8 cellular contexts compared by ENCODE assay signal in genomic region chr9:77647659-77648457, GRCh38. TPM values are rescaled to one million over a fixed set of nuclear protein-coding genes. Genes with fewer than 3 reads are reported as not detected.
DNase-seq lines count a peak whose midpoint lies in the region; ATAC-seq and TF ChIP-seq lines count a peak whose summit lies in the region.

Gene GNA14 (minus strand): TSS chr9:77648322. CDS start chr9:77647793, 529 bp downstream.

- POLR2A ChIA-PET in activated CD4-positive, alpha-beta memory T cell treated with anti-CD3 and anti-CD28 coated beads for 36 hours (lab: Charles Lee) = no interaction called here

- H3K36me3 ChIP-seq in heart left ventricle = no peaks in the 10 kb centered on the region

- CTCF ChIA-PET in activated CD4-positive, alpha-beta memory T cell treated with anti-CD3 and anti-CD28 coated beads for 36 hours (lab: Charles Lee) = interaction anchor here (1.1 to 1.5 kb wide), 2 partner anchors 190 to 214 kb away, joined by 3 to 4 read pairs; no protein-coding TSS in a partner anchor

- no peak for TF ChIP-seq CTCF in heart left ventricle (IDR thresholded peaks at IDR 0.05)

- no peaks in the 10 kb centered on the region for H3K36me3 Mint-ChIP-seq in activated CD4-positive, alpha-beta memory T cell treated with anti-CD3 and anti-CD28 coated beads for 36 hours

- peak in 3 of 4 donors; percentile 46 to 63 (median 57) for ATAC-seq in heart left ventricle
- ATAC-seq in HG03354 (IDR thresholded peaks at IDR 0.05; ENCODE audit: poor library complexity, severe bottlenecking, unreplicated experiment) = no peak
- ATAC-seq in HG03457 (IDR thresholded peaks at IDR 0.05; ENCODE audit: unreplicated experiment) = no peak
- no peak for ATAC-seq in HG03097 (IDR thresholded peaks at IDR 0.05; ENCODE audit: low FRiP score, unreplicated experiment)

- no peak within 1 kb of the TSS for H3K27ac Mint-ChIP-seq in activated CD4-positive, alpha-beta memory T cell treated with anti-CD3 and anti-CD28 coated beads for 36 hours

- no peaks in the 10 kb centered on the region for H3K9me3 Mint-ChIP-seq in activated CD4-positive, alpha-beta memory T cell treated with anti-CD3 and anti-CD28 coated beads for 36 hours

- peaks cover 0 to 26% (median 9%) of the 10 kb centered on the region in 12 donors for H3K4me1 ChIP-seq in heart left ventricle

- no peaks in the 10 kb centered on the region for H3K9me3 ChIP-seq in heart left ventricle

- H3K4me3 Mint-ChIP-seq in activated CD4-positive, alpha-beta memory T cell treated with anti-CD3 and anti-CD28 coated beads for 36 hours = peak within 1 kb of the TSS; percentile 65

- H3K27me3 Mint-ChIP-seq in activated CD4-positive, alpha-beta memory T cell treated with anti-CD3 and anti-CD28 coated beads for 36 hours = peaks cover 35% of the 10 kb centered on the region

- WGBS in heart left ventricle, 4 donors = 3 to 17% (median 9%) methylated on average over 42 to 69 of the region's 69 CpGs

- H3K27ac ChIP-seq in heart left ventricle = peak within 1 kb of the TSS in 11 of 12 donors; percentile 23 to 79 (median 61)

- intact Hi-C loops in activated CD4-positive, alpha-beta memory T cell treated with anti-CD3 and anti-CD28 coated beads for 36 hours (cut with micrococcal nuclease) = loop anchor here (5.0 kb wide), 2 partner anchors 191 to 564 kb away; no protein-coding TSS in a partner anchor
- intact Hi-C loops in heart left ventricle (cut with DNase I) (loop anchor here (2.0 to 10.0 kb wide), 12 partner anchors 36 to 193 kb away; no protein-coding TSS in a partner anchor), posterior cingulate gyrus (cut with DNase I) (loop anchor here (10.0 kb wide), 1 partner anchor 97 kb away; no protein-coding TSS in a partner anchor)

- no peak for TF ChIP-seq POLR2A in heart left ventricle (IDR thresholded peaks at IDR 0.05)

- H3K4me1 Mint-ChIP-seq in activated CD4-positive, alpha-beta memory T cell treated with anti-CD3 and anti-CD28 coated beads for 36 hours (ENCODE audit: low read depth) = peaks cover 14% of the 10 kb centered on the region

- peak within 1 kb of the TSS; percentile 41 to 77 (median 56) for H3K4me3 ChIP-seq in heart left ventricle

- H3K27me3 ChIP-seq in heart left ventricle = peaks cover 0 to 26% (median 0%) of the 10 kb centered on the region in 9 donors

- DNase-seq in GM03348 (ENCODE audit: low spot score) (peak; percentile 42), heart left ventricle (peak in 3 of 5 donors; percentile 27 to 73 (median 40)), posterior cingulate gyrus (peak in 6 of 10 donors; percentile 2 to 85 (median 52)), SKM-1 (lab: John Stamatoyannopoulos, UW; ENCODE audit: unreplicated experiment) (no peak)
- peak; percentile 16 for DNase-seq in activated CD4-positive, alpha-beta memory T cell treated with anti-CD3 and anti-CD28 coated beads for 36 hours

RNA-seq across cellular contexts. Expression of gene GNA14, which starts in this region (rescaled TPM):
- not detected for total RNA-seq in activated CD4-positive, alpha-beta memory T cell treated with anti-CD3 and anti-CD28 coated beads for 36 hours
- 1 to 10 TPM in 6 of 9 donors, under 1 TPM in 3; 0.53 to 6.5 (median 1.4) TPM for total RNA-seq in heart left ventricle
- polyA plus RNA-seq in heart left ventricle = under 1 TPM; 0.38 to 0.79 TPM

Comparison
In these comparisons a context has a peak if more than half of its experiments do, and no peak if none do; other contexts are left out.
1. Peak in DNase-seq in activated CD4-positive, alpha-beta memory T cell treated with anti-CD3 and anti-CD28 coated beads for 36 hours; RNA of the gene not detected or under 1 TPM.
2. ATAC-seq: peak in heart left ventricle (3 of 4); none in HG03354 (single experiment), HG03457 (single experiment) and HG03097 (single experiment).